In the genomic region with DNA sequence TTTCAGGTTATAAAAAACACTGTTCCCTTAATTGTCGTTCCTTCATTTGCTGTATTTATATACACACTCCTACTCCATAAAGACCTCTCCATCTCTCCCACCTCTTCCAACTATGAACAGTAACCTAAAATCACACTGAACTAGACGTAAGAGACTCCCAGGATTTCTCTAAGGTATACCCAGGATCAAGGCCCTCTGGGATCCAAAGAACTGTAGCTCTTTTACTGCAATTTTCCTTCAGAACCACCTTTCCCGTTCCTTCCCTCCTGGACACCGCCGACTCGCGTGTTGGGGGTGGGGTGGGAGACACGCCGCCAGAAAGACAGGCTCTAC, we compare ENCODE assay signal across 7 cellular contexts. TPM values are rescaled to one million over a fixed set of nuclear protein-coding genes. Genes with fewer than 3 reads are reported as not detected.
DNase-seq lines count a peak whose midpoint lies in the region; ATAC-seq and TF ChIP-seq lines count a peak whose summit lies in the region.

No MANE protein-coding gene starts in this region.

- POLR2A ChIA-PET in PC-9 (lab: Charles Lee; ENCODE audit: unreplicated experiment) = interaction anchor here (0.7 kb wide), 2 partner anchors 104 to 815 kb away, joined by 3 to 4 read pairs; no protein-coding TSS in a partner anchor

- H3F3A ChIP-seq in PC-9 (ENCODE audit: insufficient read depth, low read depth) = peaks cover 6% of the 10 kb centered on the region

- H3K36me3 ChIP-seq in PC-9 (ENCODE audit: low read depth) (no peaks in the 10 kb centered on the region), fibroblast of lung (ENCODE audit: control insufficient read depth, insufficient read depth, low read length) (no peaks in the 10 kb centered on the region), sigmoid colon (no peaks in the 10 kb centered on the region)

- no peak for TF ChIP-seq EP300 in sigmoid colon (IDR thresholded peaks at IDR 0.05)

- TF ChIP-seq CTCF in PC-9 (conservative IDR thresholded peaks at IDR 0.05) = no peak
- TF ChIP-seq CTCF in fibroblast of lung (conservative IDR thresholded peaks at IDR 0.05 in 1 of 2, IDR thresholded peaks at IDR 0.05 in 1 of 2; ENCODE audit: low read depth in 1 of 2, low read length in 2 of 2) = no peak
- no peak for TF ChIP-seq CTCF in sigmoid colon (IDR thresholded peaks at IDR 0.05)
- TF ChIP-seq CTCF in GM13976 (IDR thresholded peaks at IDR 0.05; ENCODE audit: borderline replicate concordance, control extremely low read depth, extremely low read depth, insufficient read depth, missing control alignments) = no peak

- H3K4me1 ChIP-seq in PC-9 (replicated peaks; ENCODE audit: insufficient read depth) = peaks cover 21% of the 10 kb centered on the region; the same call in 1 of the 2 replicates
- H3K4me1 ChIP-seq in fibroblast of lung (ENCODE audit: control insufficient read depth, extremely low read depth, insufficient read depth, low read length) = no peaks in the 10 kb centered on the region
- H3K4me1 ChIP-seq in sigmoid colon = peaks cover 0 to 41% (median 24%) of the 10 kb centered on the region in 4 donors

- 0% methylated on average over 9 of the region's 9 CpGs for WGBS in sigmoid colon, 2 donors

- DNase-seq in PC-9 (no peak), fibroblast of lung (ENCODE audit: low read depth in 2 of 2) (no peak), sigmoid colon (no peak), GM13976 (ENCODE audit: low spot score) (no peak), cerebellar cortex (ENCODE audit: low spot score) (no peak), dermis blood vessel endothelial cell (no peak)

- H4K20me1 ChIP-seq in PC-9 (ENCODE audit: insufficient read depth) (no peaks in the 10 kb centered on the region; the same call in 1 of the 2 replicates), fibroblast of lung (ENCODE audit: control insufficient read depth, extremely low read depth, insufficient read depth, low read length) (no peaks in the 10 kb centered on the region)

- H3K4me2 ChIP-seq in PC-9 = peak overlapping the region; percentile 84
- H3K4me2 ChIP-seq in fibroblast of lung (ENCODE audit: extremely low read depth, insufficient read depth, low read length) = peak overlapping the region; percentile 87

- intact Hi-C loops in PC-9 (cut with micrococcal nuclease; ENCODE audit: unreplicated experiment) = no loop called here
- intact Hi-C loops in sigmoid colon (cut with DNase I) = loop anchor here (5.0 to 10.0 kb wide), 4 partner anchors 70 to 208 kb away; partner anchors contain the start of genes GINM1, KATNA1, LRP11 and RAET1G

- peak overlapping the region; percentile 92 for H3K27ac ChIP-seq in PC-9
- H3K27ac ChIP-seq in fibroblast of lung (ENCODE audit: insufficient read depth, low read length) = peak overlapping the region; percentile 93
- peak overlapping the region; percentile 97 to 100 (median 100) for H3K27ac ChIP-seq in sigmoid colon

- CTCF ChIA-PET in PC-9 (lab: Charles Lee) = no interaction called here

- no peaks in the 10 kb centered on the region for H3K27me3 ChIP-seq in PC-9 (ENCODE audit: insufficient read depth, low read depth)
- no peaks in the 10 kb centered on the region for H3K27me3 ChIP-seq in fibroblast of lung (ENCODE audit: control insufficient read depth, insufficient read depth, low read length)
- no peaks in the 10 kb centered on the region for H3K27me3 ChIP-seq in sigmoid colon

- H3K9me2 ChIP-seq in PC-9 (ENCODE audit: insufficient read depth) = no peaks in the 10 kb centered on the region

- H2AFZ ChIP-seq in PC-9 = peak overlapping the region; percentile 93; the same call in 1 of the 2 replicates
- H2AFZ ChIP-seq in fibroblast of lung (ENCODE audit: low read length) = peak overlapping the region; percentile 41

- H3K4me3 ChIP-seq in PC-9 (peak overlapping the region; percentile 79), fibroblast of lung (replicated peaks in 1 of 4; ENCODE audit: control extremely low read depth in 1 of 4, insufficient read depth in 1 of 4, low read depth in 3 of 4, low read length in 4 of 4) (peak overlapping the region; percentile 44 to 99 (median 86)), sigmoid colon (peak overlapping the region; percentile 61 to 99 (median 94))

- peaks cover 61% of the 10 kb centered on the region for H3K79me2 ChIP-seq in PC-9 (ENCODE audit: low read depth)
- peaks cover 55% of the 10 kb centered on the region for H3K79me2 ChIP-seq in fibroblast of lung (ENCODE audit: control insufficient read depth, insufficient read depth, low read length)

- H3K9me3 ChIP-seq in PC-9 (ENCODE audit: insufficient read depth, low read depth) = no peaks in the 10 kb centered on the region
- H3K9me3 ChIP-seq in fibroblast of lung (ENCODE audit: control insufficient read depth, insufficient read depth, low read depth, low read length) = no peaks in the 10 kb centered on the region
- H3K9me3 ChIP-seq in sigmoid colon = no peaks in the 10 kb centered on the region

- TF ChIP-seq POLR2A in sigmoid colon (IDR thresholded peaks at IDR 0.05) = no peak

- no TSS peak for BruUV-seq in PC-9 (replicated peaks; lab: Mats Ljungman, UMichigan)

- peak; percentile 1 for ATAC-seq in GM19324 (IDR thresholded peaks at IDR 0.05; ENCODE audit: low FRiP score, unreplicated experiment)

- in situ Hi-C loops in GM13976 (cut with MboI; ENCODE audit: low sequenced_read_pairs, unreplicated experiment) = no loop called here

- peak overlapping the region; percentile 98 for H3K9ac ChIP-seq in fibroblast of lung (ENCODE audit: insufficient read depth, low read length)

RNA-seq across cellular contexts. Expression of gene LATS1, which starts 0.7 kb away (rescaled TPM):
- total RNA-seq in PC-9 (2021) (11.2 and 15.4 TPM in 2 replicates), fibroblast of lung (7.4 and 8.6 TPM in 2 replicates), sigmoid colon (10 to 100 TPM; 23.8 to 31.6 (median 25.2) TPM), dermis blood vessel endothelial cell (9.9 and 13.1 TPM in 2 replicates)
- polyA plus RNA-seq in fibroblast of lung (14.5 and 20.3 TPM in 2 replicates), sigmoid colon (1 to 10 TPM; 3.6 to 8.0 (median 4.9) TPM)
- 6.3 and 9.9 TPM in 2 replicates for polyA plus RNA-seq in fibroblast of lung (2012)
- polyA minus RNA-seq in fibroblast of lung (ENCODE audit: low replicate concordance) = 13.4 and 16.3 TPM in 2 replicates

RNA-seq across cellular contexts. Expression of gene NUP43, which starts 29.1 kb away (rescaled TPM):
- 25.1 and 36.2 TPM in 2 replicates for total RNA-seq in PC-9 (2021)
- 16.0 and 19.5 TPM in 2 replicates for total RNA-seq in fibroblast of lung
- 23.7 and 26.0 TPM in 2 replicates for polyA plus RNA-seq in fibroblast of lung
- polyA plus RNA-seq in fibroblast of lung (2012) = 19.1 and 21.3 TPM in 2 replicates
- 27.1 and 32.6 TPM in 2 replicates for polyA minus RNA-seq in fibroblast of lung (ENCODE audit: low replicate concordance)
- 10 to 100 TPM; 18.3 to 56.3 (median 33.3) TPM for total RNA-seq in sigmoid colon
- 10 to 100 TPM in 1 of 3 donors, 1 to 10 TPM in 2; 3.0 to 13.0 (median 4.2) TPM for polyA plus RNA-seq in sigmoid colon
- 29.3 and 31.0 TPM in 2 replicates for total RNA-seq in dermis blood vessel endothelial cell

RNA-seq across cellular contexts. Expression of gene PCMT1, which starts 32.3 kb away (rescaled TPM):
- total RNA-seq in PC-9 (2021) (39.0 and 50.5 TPM in 2 replicates), fibroblast of lung (81.3 and 97.6 TPM in 2 replicates), sigmoid colon (100 to 1,000 TPM in 1 of 4 donors, 10 to 100 TPM in 3; 74.0 to 117 (median 96.0) TPM), dermis blood vessel endothelial cell (132 and 137 TPM in 2 replicates)
- polyA plus RNA-seq in fibroblast of lung (172 and 181 TPM in 2 replicates), sigmoid colon (10 to 100 TPM; 33.0 to 64.4 (median 49.0) TPM)
- polyA plus RNA-seq in fibroblast of lung (2012) = 86.9 and 104 TPM in 2 replicates
- 13.2 and 22.4 TPM in 2 replicates for polyA minus RNA-seq in fibroblast of lung (ENCODE audit: low replicate concordance)
